8 cellular contexts compared by ENCODE assay signal in genomic region chr4:75555294-75556164, GRCh38. TPM values are rescaled to one million over a fixed set of nuclear protein-coding genes. Genes with fewer than 3 reads are reported as not detected.
A peak's percentile ranks its signal among the peaks of the same experiment; 100 is the strongest.
DNase-seq lines count a peak whose midpoint lies in the region; ATAC-seq and TF ChIP-seq lines count a peak whose summit lies in the region.

ODAPH (plus strand) TSS chr4:75556066; CDS start chr4:75556083, 17 bp downstream.

- H3K36me3 Mint-ChIP-seq in stimulated activated memory B cell treated with anti-CD40 and anti-IgM and Interleukin-4, amounts not matched to agents 10 μg/mL and 1 μg/mL and 100 μg/mL, for 72 hours = no peaks in the 10 kb centered on the region
- no peaks in the 10 kb centered on the region for H3K36me3 Mint-ChIP-seq in naive thymus-derived CD8-positive, alpha-beta T cell

- H3K36me3 ChIP-seq in Karpas-422 (ENCODE audit: insufficient read depth, low read length) (no peaks in the 10 kb centered on the region), esophagus squamous epithelium (no peaks in the 10 kb centered on the region)

- no peaks in the 10 kb centered on the region for H3K79me2 ChIP-seq in Karpas-422 (ENCODE audit: low read length)

- H3K4me1 ChIP-seq in Karpas-422 (ENCODE audit: low read length) (peaks cover 14% of the 10 kb centered on the region), esophagus squamous epithelium (no peaks in the 10 kb centered on the region)

- ATAC-seq in GM18508 (IDR thresholded peaks at IDR 0.05; ENCODE audit: insufficient read depth, unreplicated experiment) (peak; percentile 98), GM21786 (IDR thresholded peaks at IDR 0.05; ENCODE audit: unreplicated experiment) (peak; percentile 94)
- peak; percentile 96 for ATAC-seq in stimulated activated memory B cell treated with anti-CD40 and anti-IgM and Interleukin-4, amounts not matched to agents 10 μg/mL and 1 μg/mL and 100 μg/mL, for 72 hours
- no peak for ATAC-seq in naive thymus-derived CD8-positive, alpha-beta T cell

- H3K9ac ChIP-seq in Karpas-422 (ENCODE audit: low read length) = peak within 1 kb of the TSS; percentile 24; the same call in 1 of the 2 replicates

- H3K4me1 Mint-ChIP-seq in stimulated activated memory B cell treated with anti-CD40 and anti-IgM and Interleukin-4, amounts not matched to agents 10 μg/mL and 1 μg/mL and 100 μg/mL, for 72 hours = peaks cover 9% of the 10 kb centered on the region
- no peaks in the 10 kb centered on the region for H3K4me1 Mint-ChIP-seq in naive thymus-derived CD8-positive, alpha-beta T cell

- no peaks in the 10 kb centered on the region for H4K20me1 ChIP-seq in Karpas-422 (ENCODE audit: insufficient read depth, low read depth, low read length)

- peak within 1 kb of the TSS; percentile 15; the same call in 1 of the 2 replicates for H3K4me3 ChIP-seq in Karpas-422 (ENCODE audit: low read length)
- H3K4me3 ChIP-seq in astrocyte of the cerebellum (ENCODE audit: low read depth, low read length) = no peak within 1 kb of the TSS
- H3K4me3 ChIP-seq in esophagus squamous epithelium = no peak within 1 kb of the TSS

- no peak for TF ChIP-seq POLR2A in esophagus squamous epithelium (IDR thresholded peaks at IDR 0.05)

- no peaks in the 10 kb centered on the region for H3K9me2 ChIP-seq in Karpas-422 (replicated peaks; ENCODE audit: insufficient read depth, low read length)

- in situ Hi-C loops in astrocyte of the cerebellum (cut with HindIII; ENCODE audit: low sequenced_read_pairs) = no loop called here

- H3K9me3 Mint-ChIP-seq in stimulated activated memory B cell treated with anti-CD40 and anti-IgM and Interleukin-4, amounts not matched to agents 10 μg/mL and 1 μg/mL and 100 μg/mL, for 72 hours = no peaks in the 10 kb centered on the region
- H3K9me3 Mint-ChIP-seq in naive thymus-derived CD8-positive, alpha-beta T cell = no peaks in the 10 kb centered on the region

- H2AFZ ChIP-seq in Karpas-422 (ENCODE audit: low read length) = peak within 1 kb of the TSS; percentile 36; the same call in 1 of the 2 replicates

- POLR2A ChIA-PET in naive thymus-derived CD8-positive, alpha-beta T cell (lab: Charles Lee) = no interaction called here

- H3K27ac ChIP-seq in Karpas-422 (ENCODE audit: low read length) (no peak within 1 kb of the TSS), esophagus squamous epithelium (no peak within 1 kb of the TSS)

- DNase-seq in Karpas-422 = peak; percentile 75
- DNase-seq in astrocyte of the cerebellum (ENCODE audit: low read depth) = peak; percentile 68
- DNase-seq in AG20443 (ENCODE audit: low spot score) = no peak
- DNase-seq in esophagus squamous epithelium (lab: John Stamatoyannopoulos, UW) = no peak
- DNase-seq in naive thymus-derived CD8-positive, alpha-beta T cell = no peak

- TF ChIP-seq CTCF in astrocyte of the cerebellum (IDR thresholded peaks at IDR 0.05; ENCODE audit: low read depth, low read length, missing control alignments) (no peak), esophagus squamous epithelium (IDR thresholded peaks at IDR 0.05) (no peak)

- no peaks in the 10 kb centered on the region for H3K27me3 ChIP-seq in Karpas-422 (ENCODE audit: low read length)
- H3K27me3 ChIP-seq in esophagus squamous epithelium = peaks cover 0 to 7% (median 0%) of the 10 kb centered on the region in 4 donors

- intact Hi-C loops in esophagus squamous epithelium (cut with DNase I) = no loop called here

- WGBS in esophagus squamous epithelium, 2 donors = 50 to 58% methylated on average over 8 to 9 of the region's 9 CpGs

- H3K4me3 Mint-ChIP-seq in stimulated activated memory B cell treated with anti-CD40 and anti-IgM and Interleukin-4, amounts not matched to agents 10 μg/mL and 1 μg/mL and 100 μg/mL, for 72 hours = peak within 1 kb of the TSS; percentile 14
- H3K4me3 Mint-ChIP-seq in naive thymus-derived CD8-positive, alpha-beta T cell = no peak within 1 kb of the TSS

- no peaks in the 10 kb centered on the region for H3K9me3 ChIP-seq in Karpas-422 (ENCODE audit: low read length)
- H3K9me3 ChIP-seq in esophagus squamous epithelium = no peaks in the 10 kb centered on the region

- peak within 1 kb of the TSS; percentile 53 for H3K4me2 ChIP-seq in Karpas-422 (ENCODE audit: low read depth, low read length, poor library complexity, severe bottlenecking)

- H3K27me3 Mint-ChIP-seq in stimulated activated memory B cell treated with anti-CD40 and anti-IgM and Interleukin-4, amounts not matched to agents 10 μg/mL and 1 μg/mL and 100 μg/mL, for 72 hours = peaks cover 9% of the 10 kb centered on the region
- peaks cover 3 to 18% (median 13%) of the 10 kb centered on the region in 5 donors for H3K27me3 Mint-ChIP-seq in naive thymus-derived CD8-positive, alpha-beta T cell

- no peak within 1 kb of the TSS for H3K27ac Mint-ChIP-seq in stimulated activated memory B cell treated with anti-CD40 and anti-IgM and Interleukin-4, amounts not matched to agents 10 μg/mL and 1 μg/mL and 100 μg/mL, for 72 hours
- no peak within 1 kb of the TSS for H3K27ac Mint-ChIP-seq in naive thymus-derived CD8-positive, alpha-beta T cell

RNA-seq across cellular contexts. Expression of gene ODAPH, which starts in this region (rescaled TPM):
- not detected in 2 replicates for total RNA-seq in Karpas-422 (2014; rRNA removed; shearing (Covaris generic); ENCODE audit: low replicate concordance)
- under 1 TPM in 1 of 4 donors, not detected in 3; 0.23 TPM for total RNA-seq in esophagus squamous epithelium
- not detected for total RNA-seq in naive thymus-derived CD8-positive, alpha-beta T cell
- polyA plus RNA-seq in naive thymus-derived CD8-positive, alpha-beta T cell = not detected

Comparison
In these comparisons a context has a peak if more than half of its experiments do, and no peak if none do; other contexts are left out.
1. Peak in DNase-seq, H3K4me3 ChIP-seq, H3K9ac ChIP-seq and H3K4me2 ChIP-seq in Karpas-422; RNA of the gene not detected or under 1 TPM.
2. ATAC-seq: peak in GM18508 (single experiment), GM21786 (single experiment) and stimulated activated memory B cell treated with anti-CD40 and anti-IgM and Interleukin-4, amounts not matched to agents 10 μg/mL and 1 μg/mL and 100 μg/mL, for 72 hours (single experiment); none in naive thymus-derived CD8-positive, alpha-beta T cell (0 of 2).